10 cellular contexts compared by ENCODE assay signal in genomic region chr17:40072481-40073346, GRCh38. TPM values are rescaled to one million over a fixed set of nuclear protein-coding genes. Genes with fewer than 3 reads are reported as not detected.
A peak's percentile ranks its signal among the peaks of the same experiment; 100 is the strongest.
DNase-seq lines count a peak whose midpoint lies in the region; ATAC-seq and TF ChIP-seq lines count a peak whose summit lies in the region.
"Had no signal": no experiment of that assay in that cellular context is flagged by ENCODE, and none has a peak within 500 bp of the region (broad histone marks: within the 10 kb centered on the region; RNA-seq: fewer than 3 reads in every experiment).

No MANE protein-coding gene starts in this region.

- H3K4me1 ChIP-seq in Caco-2 (peaks cover 74% of the 10 kb centered on the region), SK-N-SH (ENCODE audit: control insufficient read depth in 1 of 2, insufficient read depth in 2 of 2, low read depth in 1 of 2, low read length in 1 of 2) (peaks cover 57 to 84% of the 10 kb centered on the region in 2 experiments; a peak in 3 of 4 replicates), left ventricle myocardium inferior (peaks cover 97% of the 10 kb centered on the region), skeletal muscle satellite cell (ENCODE audit: control insufficient read depth, insufficient read depth, low read length) (peaks cover 81% of the 10 kb centered on the region)

- no peaks in the 10 kb centered on the region for H3K9me3 Mint-ChIP-seq in Caco-2 (ENCODE audit: unreplicated experiment)
- H3K9me3 Mint-ChIP-seq in T-helper 2 cell treated with Interferon-gamma antibody and Interleukin-4, amounts not matched to agents 5 μg/mL and 100 μg/mL, for 36 hours = no peaks in the 10 kb centered on the region
- H3K9me3 Mint-ChIP-seq: effector memory CD8-positive, alpha-beta T cell had no signal

- peaks cover 33% of the 10 kb centered on the region; the same call in 1 of the 2 replicates for H3K79me2 ChIP-seq in SK-N-SH (ENCODE audit: insufficient read depth)

- no peak overlapping the region for H2AFZ ChIP-seq in SK-N-SH (ENCODE audit: low read depth)

- H3F3A ChIP-seq in SK-N-SH (replicated peaks; ENCODE audit: insufficient read depth) = peaks cover 14% of the 10 kb centered on the region

- H3K9me3 ChIP-seq in Caco-2 (no peaks in the 10 kb centered on the region), SK-N-SH (no peaks in the 10 kb centered on the region), left ventricle myocardium inferior (replicated peaks) (no peaks in the 10 kb centered on the region), skeletal muscle satellite cell (replicated peaks; ENCODE audit: low read length) (no peaks in the 10 kb centered on the region)

- DNase-seq in Caco-2 = peak; percentile 78 to 92
- DNase-seq in SK-N-SH = peak; percentile 51
- no peak for DNase-seq in left ventricle myocardium inferior
- no peak for DNase-seq in SIG-M5 treated with dmso at 0.1 percent for 504 hours (lab: John Stamatoyannopoulos, UW; ENCODE audit: unreplicated experiment)
- no peak for DNase-seq in DMS153 (lab: John Stamatoyannopoulos, UW)
- no peak for DNase-seq in T-helper 2 cell treated with Interferon-gamma antibody and Interleukin-4, amounts not matched to agents 5 μg/mL and 100 μg/mL, for 36 hours (ENCODE audit: low spot score)
- DNase-seq: effector memory CD8-positive, alpha-beta T cell had no signal

- peak overlapping the region; percentile 56 for H3K27ac Mint-ChIP-seq in Caco-2 (ENCODE audit: unreplicated experiment)
- H3K27ac Mint-ChIP-seq in T-helper 2 cell treated with Interferon-gamma antibody and Interleukin-4, amounts not matched to agents 5 μg/mL and 100 μg/mL, for 36 hours = no peak overlapping the region

- peaks cover 43% of the 10 kb centered on the region for H3K4me1 Mint-ChIP-seq in Caco-2 (ENCODE audit: low read depth, unreplicated experiment)
- peaks cover 31% of the 10 kb centered on the region for H3K4me1 Mint-ChIP-seq in T-helper 2 cell treated with Interferon-gamma antibody and Interleukin-4, amounts not matched to agents 5 μg/mL and 100 μg/mL, for 36 hours (ENCODE audit: low read depth)

- no peaks in the 10 kb centered on the region for H3K36me3 Mint-ChIP-seq in Caco-2 (ENCODE audit: insufficient read depth, unreplicated experiment)
- no peaks in the 10 kb centered on the region for H3K36me3 Mint-ChIP-seq in T-helper 2 cell treated with Interferon-gamma antibody and Interleukin-4, amounts not matched to agents 5 μg/mL and 100 μg/mL, for 36 hours (ENCODE audit: low read depth)

- TF ChIP-seq RAD21 in SK-N-SH (IDR thresholded peaks at IDR 0.05; ENCODE audit: low read length) = no peak

- no peak for ATAC-seq in HG03457 (IDR thresholded peaks at IDR 0.05; ENCODE audit: unreplicated experiment)
- ATAC-seq: effector memory CD8-positive, alpha-beta T cell had no signal

- H3K27me3 Mint-ChIP-seq in Caco-2 (ENCODE audit: insufficient read depth, unreplicated experiment) = no peaks in the 10 kb centered on the region
- no peaks in the 10 kb centered on the region for H3K27me3 Mint-ChIP-seq in T-helper 2 cell treated with Interferon-gamma antibody and Interleukin-4, amounts not matched to agents 5 μg/mL and 100 μg/mL, for 36 hours (ENCODE audit: low read depth)
- H3K27me3 Mint-ChIP-seq: effector memory CD8-positive, alpha-beta T cell had no signal

- BruUV-seq in Caco-2 (replicated peaks; lab: Mats Ljungman, UMichigan) = TSS peak; percentile 80

- peak overlapping the region; percentile 65 for H3K4me3 Mint-ChIP-seq in Caco-2 (ENCODE audit: unreplicated experiment)
- no peak overlapping the region for H3K4me3 Mint-ChIP-seq in T-helper 2 cell treated with Interferon-gamma antibody and Interleukin-4, amounts not matched to agents 5 μg/mL and 100 μg/mL, for 36 hours
- H3K4me3 Mint-ChIP-seq: effector memory CD8-positive, alpha-beta T cell had no signal

- intact Hi-C loops in Caco-2 (cut with micrococcal nuclease; ENCODE audit: unreplicated experiment) = no loop called here
- intact Hi-C loops in left ventricle myocardium inferior (cut with micrococcal nuclease) = no loop called here

- CTCF ChIA-PET in Caco-2 (lab: Charles Lee) = interaction anchor here (0.5 to 1.8 kb wide), 8 partner anchors 9 to 246 kb away, joined by 3 to 17 read pairs (median 3); partner anchors contain the start of genes MED24 and THRA
- CTCF ChIA-PET in SK-N-SH (lab: Yijun Ruan, JAX) = interaction anchor here (1.1 to 9.3 kb wide), 9 partner anchors 9 to 46 kb away, joined by 3 to 160 read pairs (median 16); partner anchors contain the start of genes MED24 and THRA

- H3K27me3 ChIP-seq in Caco-2 (replicated peaks; ENCODE audit: control insufficient read depth, insufficient read depth, low read length) (no peaks in the 10 kb centered on the region), SK-N-SH (ENCODE audit: insufficient read depth) (no peaks in the 10 kb centered on the region), left ventricle myocardium inferior (ENCODE audit: low read depth) (no peaks in the 10 kb centered on the region), skeletal muscle satellite cell (ENCODE audit: control insufficient read depth, insufficient read depth, low read length) (no peaks in the 10 kb centered on the region)

- no peak for TF ChIP-seq EP300 in SK-N-SH (IDR thresholded peaks at IDR 0.05; ENCODE audit: borderline replicate concordance in 1 of 2, low read depth in 1 of 2, low read length in 1 of 2)

- H3K36me3 ChIP-seq in Caco-2 (ENCODE audit: control insufficient read depth, insufficient read depth, low read length) (peaks cover 3% of the 10 kb centered on the region), SK-N-SH (replicated peaks in 1 of 2; ENCODE audit: control insufficient read depth in 1 of 2, insufficient read depth in 2 of 2, low read length in 1 of 2) (peaks cover 0 to 2% of the 10 kb centered on the region in 2 experiments), left ventricle myocardium inferior (peaks cover 15% of the 10 kb centered on the region), skeletal muscle satellite cell (ENCODE audit: insufficient read depth, low read length) (peaks cover 7% of the 10 kb centered on the region)

- 69% methylated on average over 7 of the region's 19 CpGs for WGBS in SK-N-SH (ENCODE audit: low lambda C conversion rate)

- POLR2A ChIA-PET in Caco-2 (lab: Charles Lee) (interaction anchor here (0.7 to 1.3 kb wide), 4 partner anchors 14 to 28 kb away, joined by 3 to 5 read pairs (median 4); partner anchors contain the start of genes MED24 and NR1D1), SK-N-SH (lab: Yijun Ruan, JAX) (interaction anchor here (1.1 kb wide), 1 partner anchor 8 kb away, joined by 3 read pairs; no protein-coding TSS in a partner anchor)

- H3K27ac ChIP-seq in SK-N-SH (ENCODE audit: low read depth in 2 of 2, low read length in 1 of 2) (peak overlapping the region; percentile 51 to 93; a peak in 3 of 4 replicates), left ventricle myocardium inferior (replicated peaks) (peak overlapping the region; percentile 100)

- no peak overlapping the region for H3K9ac ChIP-seq in SK-N-SH
- peak overlapping the region; percentile 6 for H3K9ac ChIP-seq in skeletal muscle satellite cell (ENCODE audit: low read depth, low read length)

- H3K9me2 ChIP-seq in SK-N-SH = no peaks in the 10 kb centered on the region

- H3K4me3 ChIP-seq in Caco-2 (ENCODE audit: low read depth, low read length) (peak overlapping the region; percentile 6; the same call in 1 of the 2 replicates), SK-N-SH (ENCODE audit: low read depth in 2 of 2, low read length in 1 of 2) (no peak overlapping the region), left ventricle myocardium inferior (peak overlapping the region; percentile 55), skeletal muscle satellite cell (ENCODE audit: low read length) (peak overlapping the region; percentile 33)

- 0 out of 2 replicates have a peak, but pooled peaks cover 3% of the 10 kb centered on the region for H4K20me1 ChIP-seq in SK-N-SH (ENCODE audit: insufficient read depth)

- H3K4me2 ChIP-seq in SK-N-SH (peak overlapping the region; percentile 76; the same call in 1 of the 2 replicates), skeletal muscle satellite cell (ENCODE audit: low read length) (peak overlapping the region; percentile 57)

- TF ChIP-seq CTCF in Caco-2 (IDR thresholded peaks at IDR 0.05; ENCODE audit: insufficient read depth in 1 of 2, low read depth in 1 of 2, low read length in 1 of 2, severe bottlenecking in 1 of 2, unreplicated experiment in 1 of 2) (no peak), SK-N-SH (IDR thresholded peaks at IDR 0.05) (no peak), left ventricle myocardium inferior (IDR thresholded peaks at IDR 0.05; ENCODE audit: borderline replicate concordance) (no peak)

TF ChIP-seq in SK-N-SH, 30 proteins besides CTCF, POLR2A, EP300 and RAD21 (continues in another document):
- TF ChIP-seq MAX (IDR thresholded peaks at IDR 0.05; ENCODE audit: low read depth) = no peak

RNA-seq across cellular contexts. Expression of gene THRA, which starts 9.9 kb away (rescaled TPM):
- total RNA-seq in Caco-2 (2022) (27.3 and 29.3 TPM in 2 replicates), left ventricle myocardium inferior (78.3 TPM)
- polyA plus RNA-seq in SK-N-SH (2012; rRNA removed) = 20.1 and 23.1 TPM in 2 replicates
- polyA plus RNA-seq in SK-N-SH (2012; cell fraction: cytosol; rRNA removed) = 13.0 and 18.1 TPM in 2 replicates
- 13.7 and 14.4 TPM in 2 replicates for polyA plus RNA-seq in SK-N-SH (2012; cell fraction: nucleus; rRNA removed)
- 18.8 and 22.6 TPM in 2 replicates for total RNA-seq in skeletal muscle satellite cell (2012; rRNA removed)

RNA-seq across cellular contexts. Expression of gene MED24, which starts 18.5 kb away (rescaled TPM):
- total RNA-seq in Caco-2 (2022) = 119 and 122 TPM in 2 replicates
- polyA plus RNA-seq in SK-N-SH (2012; rRNA removed) = 62.8 and 64.5 TPM in 2 replicates
- polyA plus RNA-seq in SK-N-SH (2012; cell fraction: cytosol; rRNA removed) = 32.9 and 39.9 TPM in 2 replicates
- polyA plus RNA-seq in SK-N-SH (2012; cell fraction: nucleus; rRNA removed) = 178 and 231 TPM in 2 replicates
- 58.2 TPM for total RNA-seq in left ventricle myocardium inferior
- 52.7 and 58.3 TPM in 2 replicates for total RNA-seq in skeletal muscle satellite cell (2012; rRNA removed)

RNA-seq across cellular contexts. Expression of gene NR1D1, which starts 27.7 kb away (rescaled TPM):
- total RNA-seq in Caco-2 (2022) = 8.9 and 11.3 TPM in 2 replicates
- polyA plus RNA-seq in SK-N-SH (2012; rRNA removed) = 2.1 and 6.5 TPM in 2 replicates
- polyA plus RNA-seq in SK-N-SH (2012; cell fraction: cytosol; rRNA removed) = 3.9 and 6.0 TPM in 2 replicates
- 16.9 and 17.9 TPM in 2 replicates for polyA plus RNA-seq in SK-N-SH (2012; cell fraction: nucleus; rRNA removed)
- 19.1 TPM for total RNA-seq in left ventricle myocardium inferior
- total RNA-seq in skeletal muscle satellite cell (2012; rRNA removed) = 1.8 and 2.2 TPM in 2 replicates

RNA-seq across cellular contexts. Expression of gene MSL1, which starts 49.1 kb away (rescaled TPM):
- total RNA-seq in Caco-2 (2022) (82.6 and 86.9 TPM in 2 replicates), left ventricle myocardium inferior (39.8 TPM)
- 30.2 and 39.8 TPM in 2 replicates for polyA plus RNA-seq in SK-N-SH (2012; rRNA removed)
- polyA plus RNA-seq in SK-N-SH (2012; cell fraction: cytosol; rRNA removed) = 32.5 and 37.5 TPM in 2 replicates
- polyA plus RNA-seq in SK-N-SH (2012; cell fraction: nucleus; rRNA removed) = 55.2 and 97.3 TPM in 2 replicates
- 40.0 and 42.8 TPM in 2 replicates for total RNA-seq in skeletal muscle satellite cell (2012; rRNA removed)

RNA-seq across cellular contexts. Expression of gene CSF3, which starts 57.5 kb away (rescaled TPM):
- total RNA-seq in Caco-2 (2022) (not detected in 2 replicates), left ventricle myocardium inferior (not detected)
- polyA plus RNA-seq in SK-N-SH (2012; rRNA removed) = not detected in 2 replicates
- polyA plus RNA-seq in SK-N-SH (2012; cell fraction: cytosol; rRNA removed) = 0.03 TPM in 1 of 2 replicates, not detected in the other
- not detected in 2 replicates for polyA plus RNA-seq in SK-N-SH (2012; cell fraction: nucleus; rRNA removed)
- 6.8 and 15.1 TPM in 2 replicates for total RNA-seq in skeletal muscle satellite cell (2012; rRNA removed)
- total RNA-seq: lung microvascular endothelial cell had no signal

Comparison
In these comparisons a context has a peak if more than half of its experiments do, and no peak if none do; other contexts are left out.
1. DNase-seq: peak in Caco-2 (2 of 2) and SK-N-SH (single experiment); none in left ventricle myocardium inferior (single experiment), SIG-M5 treated with dmso at 0.1 percent for 504 hours (single experiment), DMS153 (single experiment) and T-helper 2 cell treated with Interferon-gamma antibody and Interleukin-4, amounts not matched to agents 5 μg/mL and 100 μg/mL, for 36 hours (single experiment).
2. H3K4me3 ChIP-seq: peak in Caco-2 (single experiment), left ventricle myocardium inferior (single experiment) and skeletal muscle satellite cell (single experiment); none in SK-N-SH (0 of 2).